In genomic region chr12:32939801-32940200, GRCh38 we compare ENCODE assay signal across 35 cellular contexts.
"Had no signal": no experiment of that assay in that cellular context is flagged by ENCODE, and none has a peak within 500 bp of the region (broad histone marks: within the 10 kb centered on the region; RNA-seq: fewer than 3 reads in every experiment).

No MANE protein-coding gene starts in this region.

- H3K9me3 ChIP-seq: MG63 had no signal

- H3K27me3 ChIP-seq: MG63 had no signal

- H3K4me3 ChIP-seq: MG63 had no signal

- H3K36me3 ChIP-seq: MG63 had no signal

- DNase-seq: Karpas-422, Kasumi-1, MG63, MM.1S, MV-4-11, NCI-H1048, NCI-H1092, NCI-H1092 treated with DMSO at 0.1 percent for 48 hours, NCI-H1105, NCI-H1105 treated with DMSO at 0.1 percent for 48 hours, NCI-H1417, NCI-H1417 treated with DMSO at 0.1 percent for 48 hours, NCI-H1436, NCI-H1436 treated with DMSO at 0.1 percent for 48 hours, NCI-H146, NCI-H1694, NCI-H1694 treated with DMSO at 0.1 percent for 48 hours, NCI-H187, NCI-H187 treated with DMSO at 0.1 percent for 48 hours, NCI-H1930, NCI-H2029, NCI-H2029 treated with DMSO at 0.1 percent for 48 hours, NCI-H2081, NCI-H2081 treated with DMSO at 0.1 percent for 48 hours, NCI-H2107, NCI-H2171, NCI-H2171 treated with DMSO at 0.1 percent for 48 hours, NCI-H2227 treated with DMSO at 0.1 percent for 48 hours, NCI-H226, NCI-H345, NCI-H446, NCI-H446 treated with DMSO at 0.1 percent for 48 hours, NCI-H510A, NCI-H510A treated with DMSO at 0.1 percent for 48 hours, NCI-H524 had no signal
